Comparison of ENCODE assay signal across 26 cellular contexts in the genomic region with DNA sequence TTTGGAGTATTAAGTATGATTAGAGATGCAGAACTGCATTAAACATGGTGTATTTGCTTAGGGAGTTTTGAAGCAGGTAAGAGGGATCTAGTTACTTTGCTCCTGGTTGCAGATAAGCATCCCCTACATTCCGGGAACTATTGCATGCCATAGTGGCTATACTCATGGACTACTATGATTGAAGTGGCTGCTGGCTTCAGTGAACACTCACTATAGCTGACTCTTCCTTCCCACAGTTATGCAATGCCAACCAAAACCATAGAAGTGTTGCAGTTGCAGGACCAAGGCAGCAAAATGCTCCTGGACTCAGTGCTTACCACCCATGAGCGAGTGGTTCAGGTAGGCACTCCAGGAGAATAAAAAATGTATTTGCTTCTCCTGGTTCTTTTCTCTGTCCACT.
"Had no signal": no experiment of that assay in that cellular context is flagged by ENCODE, and none has a peak within 500 bp of the region (broad histone marks: within the 10 kb centered on the region; RNA-seq: fewer than 3 reads in every experiment).

No MANE protein-coding gene starts in this region.

- H3K4me3 ChIP-seq: adrenal gland, body of pancreas, SK-N-MC had no signal

- H3K27ac Mint-ChIP-seq: activated CD4-positive, alpha-beta memory T cell treated with anti-CD3 and anti-CD28 coated beads, Interleukin-2, amount 10 ng/mL, durations not matched to agents 7 days and 5 days; activated CD4-positive, alpha-beta T cell treated with anti-CD3 and anti-CD28 coated beads for 36 hours; activated naive CD8-positive, alpha-beta T cell treated with anti-CD3 and anti-CD28 coated beads, Interleukin-2, amount 10 ng/mL, durations not matched to agents 7 days and 5 days; activated T-helper 2 cell treated with anti-CD3 and anti-CD28 coated beads, Interferon-gamma antibody, Interleukin-2, Interleukin-4, amounts not matched to agents 10 μg/mL and 5 μg/mL and 100 μg/mL, durations not matched to agents 14 hours and 24 hours and 36 hours; T-cell had no signal

- H3K27me3 Mint-ChIP-seq: activated CD4-positive, alpha-beta memory T cell treated with anti-CD3 and anti-CD28 coated beads, Interleukin-2, amount 10 ng/mL, durations not matched to agents 7 days and 5 days; activated CD4-positive, alpha-beta T cell treated with anti-CD3 and anti-CD28 coated beads for 36 hours; activated naive CD8-positive, alpha-beta T cell treated with anti-CD3 and anti-CD28 coated beads, Interleukin-2, amount 10 ng/mL, durations not matched to agents 7 days and 5 days; T-cell had no signal

- DNase-seq: activated CD4-positive, alpha-beta memory T cell treated with anti-CD3 and anti-CD28 coated beads, Interleukin-2, amount 10 ng/mL, durations not matched to agents 7 days and 5 days; activated CD4-positive, alpha-beta T cell treated with anti-CD3 and anti-CD28 coated beads for 36 hours; activated CD4-positive, alpha-beta T cell treated with anti-CD3 and anti-CD28 coated beads, Interleukin-2, amount 50 U/mL, for 1 hour; activated naive CD4-positive, alpha-beta T cell treated with anti-CD3 and anti-CD28 coated beads, Interleukin-2, amount 50 U/mL, for 16 hours; activated naive CD8-positive, alpha-beta T cell treated with anti-CD3 and anti-CD28 coated beads, Interleukin-2, amount 10 ng/mL, durations not matched to agents 7 days and 5 days; activated T-cell treated with anti-CD3 and anti-CD28 coated beads for 4 hours; activated T-cell treated with anti-CD3 and anti-CD28 coated beads, Interleukin-2, amount 50 U/mL, for 48 hours; adrenal gland; aorta; body of pancreas; central memory CD4-positive, alpha-beta T cell; Kasumi-1; KBM-7; MV-4-11; NCI-H1092 treated with DMSO at 0.1 percent for 48 hours; NCI-H1417 treated with DMSO at 0.1 percent for 48 hours; NCI-H1694; NCI-H2029; NCI-H510A treated with DMSO at 0.1 percent for 48 hours; NCI-H69; NK-92 treated with Interleukin-12 subunit alpha and Interleukin-12 subunit beta, amount 100 ng/mL, for 24 hours; RPMI8226; T-cell; WERI-Rb-1 had no signal

- H3K9me3 Mint-ChIP-seq: activated CD4-positive, alpha-beta memory T cell treated with anti-CD3 and anti-CD28 coated beads, Interleukin-2, amount 10 ng/mL, durations not matched to agents 7 days and 5 days; activated naive CD8-positive, alpha-beta T cell treated with anti-CD3 and anti-CD28 coated beads, Interleukin-2, amount 10 ng/mL, durations not matched to agents 7 days and 5 days; activated T-helper 2 cell treated with anti-CD3 and anti-CD28 coated beads, Interferon-gamma antibody, Interleukin-2, Interleukin-4, amounts not matched to agents 10 μg/mL and 5 μg/mL and 100 μg/mL, durations not matched to agents 14 hours and 24 hours and 36 hours; T-cell had no signal

- H3K9me3 ChIP-seq: adrenal gland, body of pancreas had no signal

- H3K27me3 ChIP-seq: adrenal gland, body of pancreas had no signal

- H3K4me1 ChIP-seq: adrenal gland, body of pancreas had no signal

- H3K4me3 Mint-ChIP-seq: activated CD4-positive, alpha-beta memory T cell treated with anti-CD3 and anti-CD28 coated beads, Interleukin-2, amount 10 ng/mL, durations not matched to agents 7 days and 5 days; activated CD4-positive, alpha-beta T cell treated with anti-CD3 and anti-CD28 coated beads for 36 hours; activated naive CD8-positive, alpha-beta T cell treated with anti-CD3 and anti-CD28 coated beads, Interleukin-2, amount 10 ng/mL, durations not matched to agents 7 days and 5 days; T-cell had no signal

- H3K4me1 Mint-ChIP-seq: activated CD4-positive, alpha-beta memory T cell treated with anti-CD3 and anti-CD28 coated beads, Interleukin-2, amount 10 ng/mL, durations not matched to agents 7 days and 5 days; activated CD4-positive, alpha-beta T cell treated with anti-CD3 and anti-CD28 coated beads for 36 hours; activated naive CD8-positive, alpha-beta T cell treated with anti-CD3 and anti-CD28 coated beads, Interleukin-2, amount 10 ng/mL, durations not matched to agents 7 days and 5 days; T-cell had no signal

- H3K27ac ChIP-seq: adrenal gland, body of pancreas, SK-N-MC, WERI-Rb-1 had no signal
